1 cellular context compared by ENCODE assay signal in the genomic region with DNA sequence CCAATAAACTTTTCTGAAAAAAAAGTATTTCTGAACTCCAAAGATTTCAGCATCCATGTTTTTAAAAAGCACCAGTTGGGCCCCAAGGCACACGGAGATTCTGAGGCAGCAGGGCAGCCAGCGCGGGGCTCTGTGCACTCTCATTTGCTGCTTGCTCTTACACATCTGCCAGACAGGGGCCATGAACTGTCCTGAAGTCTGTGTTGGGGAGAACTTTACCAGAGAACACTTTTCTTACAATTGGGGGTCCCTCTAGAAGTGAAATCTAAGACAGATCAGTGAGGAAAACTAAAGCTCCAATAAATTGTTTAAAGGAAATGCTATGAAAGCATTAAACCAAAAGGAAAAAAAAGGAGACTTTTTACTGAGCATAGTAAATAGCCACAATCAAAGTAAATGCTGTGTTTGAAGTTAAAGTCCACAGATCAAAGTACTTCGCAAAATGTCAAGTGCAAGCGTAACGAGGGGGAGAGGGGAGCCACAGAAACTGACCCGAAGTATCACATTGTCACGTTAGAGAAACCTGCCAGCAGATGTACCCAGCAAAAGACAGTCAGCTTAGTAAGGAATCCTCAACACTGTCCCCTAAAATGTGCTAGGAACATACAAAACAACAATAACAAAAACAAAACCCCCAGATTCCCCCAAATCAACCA.
TF ChIP-seq lines count a peak whose summit lies in the region.

No MANE protein-coding gene starts in this region.

TF ChIP-seq in HepG2, 621 proteins besides CTCF, POLR2A, EP300 and RAD21 (continued from another document and continues in another):
- TF ChIP-seq, protein P1, sequence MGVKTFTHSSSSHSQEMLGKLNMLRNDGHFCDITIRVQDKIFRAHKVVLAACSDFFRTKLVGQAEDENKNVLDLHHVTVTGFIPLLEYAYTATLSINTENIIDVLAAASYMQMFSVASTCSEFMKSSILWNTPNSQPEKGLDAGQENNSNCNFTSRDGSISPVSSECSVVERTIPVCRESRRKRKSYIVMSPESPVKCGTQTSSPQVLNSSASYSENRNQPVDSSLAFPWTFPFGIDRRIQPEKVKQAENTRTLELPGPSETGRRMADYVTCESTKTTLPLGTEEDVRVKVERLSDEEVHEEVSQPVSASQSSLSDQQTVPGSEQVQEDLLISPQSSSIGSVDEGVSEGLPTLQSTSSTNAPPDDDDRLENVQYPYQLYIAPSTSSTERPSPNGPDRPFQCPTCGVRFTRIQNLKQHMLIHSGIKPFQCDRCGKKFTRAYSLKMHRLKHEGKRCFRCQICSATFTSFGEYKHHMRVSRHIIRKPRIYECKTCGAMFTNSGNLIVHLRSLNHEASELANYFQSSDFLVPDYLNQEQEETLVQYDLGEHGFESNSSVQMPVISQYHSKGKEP (CRISPR knock-in tag; IDR thresholded peaks at IDR 0.05) = no peak
- no peak for TF ChIP-seq E2F1 (CRISPR knock-in tag; IDR thresholded peaks at IDR 0.05)
- TF ChIP-seq, protein P2, sequence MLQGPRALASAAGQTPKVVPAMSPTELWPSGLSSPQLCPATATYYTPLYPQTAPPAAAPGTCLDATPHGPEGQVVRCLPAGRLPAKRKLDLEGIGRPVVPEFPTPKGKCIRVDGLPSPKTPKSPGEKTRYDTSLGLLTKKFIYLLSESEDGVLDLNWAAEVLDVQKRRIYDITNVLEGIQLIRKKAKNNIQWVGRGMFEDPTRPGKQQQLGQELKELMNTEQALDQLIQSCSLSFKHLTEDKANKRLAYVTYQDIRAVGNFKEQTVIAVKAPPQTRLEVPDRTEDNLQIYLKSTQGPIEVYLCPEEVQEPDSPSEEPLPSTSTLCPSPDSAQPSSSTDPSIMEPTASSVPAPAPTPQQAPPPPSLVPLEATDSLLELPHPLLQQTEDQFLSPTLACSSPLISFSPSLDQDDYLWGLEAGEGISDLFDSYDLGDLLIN (CRISPR knock-in tag; IDR thresholded peaks at IDR 0.05; ENCODE audit: borderline replicate concordance) = no peak
- no peak for TF ChIP-seq ZNF180 (CRISPR knock-in tag; IDR thresholded peaks at IDR 0.05; ENCODE audit: borderline replicate concordance, low read depth)
- TF ChIP-seq ZGPAT (CRISPR knock-in tag; IDR thresholded peaks at IDR 0.05) = 0 out of 2 replicates have a peak, but pooled peaks have one; percentile 29
- TF ChIP-seq ZNF160 (CRISPR knock-in tag; IDR thresholded peaks at IDR 0.05) = no peak
- TF ChIP-seq THRA (CRISPR knock-in tag; IDR thresholded peaks at IDR 0.05; ENCODE audit: borderline replicate concordance) = peak; percentile 35; the same call in 1 of the 2 replicates
- TF ChIP-seq ZNF652 (CRISPR knock-in tag; IDR thresholded peaks at IDR 0.05; ENCODE audit: borderline replicate concordance, low read depth) = peak; percentile 51; the same call in 1 of the 2 replicates
- TF ChIP-seq, protein P3, sequence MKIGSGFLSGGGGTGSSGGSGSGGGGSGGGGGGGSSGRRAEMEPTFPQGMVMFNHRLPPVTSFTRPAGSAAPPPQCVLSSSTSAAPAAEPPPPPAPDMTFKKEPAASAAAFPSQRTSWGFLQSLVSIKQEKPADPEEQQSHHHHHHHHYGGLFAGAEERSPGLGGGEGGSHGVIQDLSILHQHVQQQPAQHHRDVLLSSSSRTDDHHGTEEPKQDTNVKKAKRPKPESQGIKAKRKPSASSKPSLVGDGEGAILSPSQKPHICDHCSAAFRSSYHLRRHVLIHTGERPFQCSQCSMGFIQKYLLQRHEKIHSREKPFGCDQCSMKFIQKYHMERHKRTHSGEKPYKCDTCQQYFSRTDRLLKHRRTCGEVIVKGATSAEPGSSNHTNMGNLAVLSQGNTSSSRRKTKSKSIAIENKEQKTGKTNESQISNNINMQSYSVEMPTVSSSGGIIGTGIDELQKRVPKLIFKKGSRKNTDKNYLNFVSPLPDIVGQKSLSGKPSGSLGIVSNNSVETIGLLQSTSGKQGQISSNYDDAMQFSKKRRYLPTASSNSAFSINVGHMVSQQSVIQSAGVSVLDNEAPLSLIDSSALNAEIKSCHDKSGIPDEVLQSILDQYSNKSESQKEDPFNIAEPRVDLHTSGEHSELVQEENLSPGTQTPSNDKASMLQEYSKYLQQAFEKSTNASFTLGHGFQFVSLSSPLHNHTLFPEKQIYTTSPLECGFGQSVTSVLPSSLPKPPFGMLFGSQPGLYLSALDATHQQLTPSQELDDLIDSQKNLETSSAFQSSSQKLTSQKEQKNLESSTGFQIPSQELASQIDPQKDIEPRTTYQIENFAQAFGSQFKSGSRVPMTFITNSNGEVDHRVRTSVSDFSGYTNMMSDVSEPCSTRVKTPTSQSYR (CRISPR knock-in tag; IDR thresholded peaks at IDR 0.05; ENCODE audit: borderline replicate concordance) = peak; percentile 77; the same call in 1 of the 2 replicates
- TF ChIP-seq HNRNPL (IDR thresholded peaks at IDR 0.05; ENCODE audit: low read depth, low read length) = no peak
- no peak for TF ChIP-seq NONO (IDR thresholded peaks at IDR 0.05)
- peak; percentile 61; the same call in 1 of the 2 replicates for TF ChIP-seq NONO (CRISPR knock-in tag; conservative IDR thresholded peaks at IDR 0.05)
- TF ChIP-seq ZNF879 (CRISPR knock-in tag; IDR thresholded peaks at IDR 0.05) = no peak
- TF ChIP-seq ZNF44 (CRISPR knock-in tag; IDR thresholded peaks at IDR 0.05) = no peak
- peak; percentile 79 for TF ChIP-seq FOXA3 (CRISPR knock-in tag; IDR thresholded peaks at IDR 0.05)
- TF ChIP-seq HDAC1 (CRISPR knock-in tag; IDR thresholded peaks at IDR 0.05) = peak; percentile 56
- peak; percentile 34; the same call in 1 of the 2 replicates for TF ChIP-seq RXRA (CRISPR knock-in tag; IDR thresholded peaks at IDR 0.05)
- no peak for TF ChIP-seq ZNF282 (IDR thresholded peaks at IDR 0.05; ENCODE audit: partially characterized antibody)
- TF ChIP-seq ZNF780A (CRISPR knock-in tag; IDR thresholded peaks at IDR 0.05) = no peak
- no peak for TF ChIP-seq ZBTB25 (CRISPR knock-in tag; IDR thresholded peaks at IDR 0.05)
- no peak for TF ChIP-seq DBP (CRISPR knock-in tag; IDR thresholded peaks at IDR 0.05; ENCODE audit: not compliant biosample characterization)
- TF ChIP-seq PRDM15 (CRISPR knock-in tag; IDR thresholded peaks at IDR 0.05) = no peak
- TF ChIP-seq, protein P4, sequence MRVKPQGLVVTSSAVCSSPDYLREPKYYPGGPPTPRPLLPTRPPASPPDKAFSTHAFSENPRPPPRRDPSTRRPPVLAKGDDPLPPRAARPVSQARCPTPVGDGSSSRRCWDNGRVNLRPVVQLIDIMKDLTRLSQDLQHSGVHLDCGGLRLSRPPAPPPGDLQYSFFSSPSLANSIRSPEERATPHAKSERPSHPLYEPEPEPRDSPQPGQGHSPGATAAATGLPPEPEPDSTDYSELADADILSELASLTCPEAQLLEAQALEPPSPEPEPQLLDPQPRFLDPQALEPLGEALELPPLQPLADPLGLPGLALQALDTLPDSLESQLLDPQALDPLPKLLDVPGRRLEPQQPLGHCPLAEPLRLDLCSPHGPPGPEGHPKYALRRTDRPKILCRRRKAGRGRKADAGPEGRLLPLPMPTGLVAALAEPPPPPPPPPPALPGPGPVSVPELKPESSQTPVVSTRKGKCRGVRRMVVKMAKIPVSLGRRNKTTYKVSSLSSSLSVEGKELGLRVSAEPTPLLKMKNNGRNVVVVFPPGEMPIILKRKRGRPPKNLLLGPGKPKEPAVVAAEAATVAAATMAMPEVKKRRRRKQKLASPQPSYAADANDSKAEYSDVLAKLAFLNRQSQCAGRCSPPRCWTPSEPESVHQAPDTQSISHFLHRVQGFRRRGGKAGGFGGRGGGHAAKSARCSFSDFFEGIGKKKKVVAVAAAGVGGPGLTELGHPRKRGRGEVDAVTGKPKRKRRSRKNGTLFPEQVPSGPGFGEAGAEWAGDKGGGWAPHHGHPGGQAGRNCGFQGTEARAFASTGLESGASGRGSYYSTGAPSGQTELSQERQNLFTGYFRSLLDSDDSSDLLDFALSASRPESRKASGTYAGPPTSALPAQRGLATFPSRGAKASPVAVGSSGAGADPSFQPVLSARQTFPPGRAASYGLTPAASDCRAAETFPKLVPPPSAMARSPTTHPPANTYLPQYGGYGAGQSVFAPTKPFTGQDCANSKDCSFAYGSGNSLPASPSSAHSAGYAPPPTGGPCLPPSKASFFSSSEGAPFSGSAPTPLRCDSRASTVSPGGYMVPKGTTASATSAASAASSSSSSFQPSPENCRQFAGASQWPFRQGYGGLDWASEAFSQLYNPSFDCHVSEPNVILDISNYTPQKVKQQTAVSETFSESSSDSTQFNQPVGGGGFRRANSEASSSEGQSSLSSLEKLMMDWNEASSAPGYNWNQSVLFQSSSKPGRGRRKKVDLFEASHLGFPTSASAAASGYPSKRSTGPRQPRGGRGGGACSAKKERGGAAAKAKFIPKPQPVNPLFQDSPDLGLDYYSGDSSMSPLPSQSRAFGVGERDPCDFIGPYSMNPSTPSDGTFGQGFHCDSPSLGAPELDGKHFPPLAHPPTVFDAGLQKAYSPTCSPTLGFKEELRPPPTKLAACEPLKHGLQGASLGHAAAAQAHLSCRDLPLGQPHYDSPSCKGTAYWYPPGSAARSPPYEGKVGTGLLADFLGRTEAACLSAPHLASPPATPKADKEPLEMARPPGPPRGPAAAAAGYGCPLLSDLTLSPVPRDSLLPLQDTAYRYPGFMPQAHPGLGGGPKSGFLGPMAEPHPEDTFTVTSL (CRISPR knock-in tag; IDR thresholded peaks at IDR 0.05; ENCODE audit: borderline replicate concordance) = peak; percentile 92
- no peak for TF ChIP-seq SETDB1 (CRISPR knock-in tag; IDR thresholded peaks at IDR 0.05; ENCODE audit: borderline replicate concordance)
- TF ChIP-seq PCBP2 (optimal IDR thresholded peaks at IDR 0.05; ENCODE audit: low read depth, low read length, poor library complexity, severe bottlenecking) = no peak
- TF ChIP-seq ZNF10 (CRISPR knock-in tag; IDR thresholded peaks at IDR 0.05; ENCODE audit: borderline replicate concordance, low read depth) = no peak
- TF ChIP-seq HCFC1 (IDR thresholded peaks at IDR 0.05; ENCODE audit: low read depth, low read length) = no peak
- TF ChIP-seq KLF15 (CRISPR knock-in tag; IDR thresholded peaks at IDR 0.05; ENCODE audit: borderline replicate concordance) = no peak
- no peak for TF ChIP-seq JDP2 (CRISPR knock-in tag; IDR thresholded peaks at IDR 0.05; ENCODE audit: borderline replicate concordance)
